Comparison of ENCODE assay signal across 33 cellular contexts in genomic region chr1:172347416-172347815, GRCh38.
"Had no signal": no experiment of that assay in that cellular context is flagged by ENCODE, and none has a peak within 500 bp of the region (broad histone marks: within the 10 kb centered on the region; RNA-seq: fewer than 3 reads in every experiment).

No MANE protein-coding gene starts in this region.

- H3K4me3 Mint-ChIP-seq: activated CD4-positive, alpha-beta memory T cell treated with anti-CD3 and anti-CD28 coated beads, Interleukin-2, amount 10 ng/mL, durations not matched to agents 7 days and 5 days; activated CD4-positive, alpha-beta T cell treated with anti-CD3 and anti-CD28 coated beads, Interleukin-2, amount 10 ng/mL, durations not matched to agents 7 days and 5 days; activated naive CD4-positive, alpha-beta T cell treated with anti-CD3 and anti-CD28 coated beads, Interleukin-2, amount 10 ng/mL, durations not matched to agents 7 days and 5 days; activated naive CD8-positive, alpha-beta T cell treated with anti-CD3 and anti-CD28 coated beads, Interleukin-2, amount 10 ng/mL, durations not matched to agents 7 days and 5 days; activated T-cell treated with anti-CD3 and anti-CD28 coated beads, Interleukin-2, amount 50 U/mL, for 24 hours; activated T-cell treated with anti-CD3 and anti-CD28 coated beads, Interleukin-2, amount 50 U/mL, for 72 hours; central memory CD8-positive, alpha-beta T cell; dendritic cell treated with granulocyte-macrophage colony-stimulating factor and Interleukin-4, amounts not matched to agents 40 ng/mL and 50 ng/mL, for 4 days; effector memory CD8-positive, alpha-beta T cell; T-helper 2 cell treated with Interferon-gamma antibody and Interleukin-4, amounts not matched to agents 5 μg/mL and 100 μg/mL, for 36 hours had no signal

- H3K27me3 ChIP-seq: ascending aorta, brain microvascular endothelial cell, esophagus muscularis mucosa, foreskin keratinocyte, gastrocnemius medialis, heart left ventricle had no signal

- H3K27me3 Mint-ChIP-seq: activated CD4-positive, alpha-beta memory T cell treated with anti-CD3 and anti-CD28 coated beads, Interleukin-2, amount 10 ng/mL, durations not matched to agents 7 days and 5 days; activated CD4-positive, alpha-beta T cell treated with anti-CD3 and anti-CD28 coated beads, Interleukin-2, amount 10 ng/mL, durations not matched to agents 7 days and 5 days; activated naive CD4-positive, alpha-beta T cell treated with anti-CD3 and anti-CD28 coated beads, Interleukin-2, amount 10 ng/mL, durations not matched to agents 7 days and 5 days; activated naive CD8-positive, alpha-beta T cell treated with anti-CD3 and anti-CD28 coated beads, Interleukin-2, amount 10 ng/mL, durations not matched to agents 7 days and 5 days; activated T-cell treated with anti-CD3 and anti-CD28 coated beads, Interleukin-2, amount 50 U/mL, for 24 hours; central memory CD8-positive, alpha-beta T cell; dendritic cell treated with granulocyte-macrophage colony-stimulating factor and Interleukin-4, amounts not matched to agents 40 ng/mL and 50 ng/mL, for 4 days; effector memory CD8-positive, alpha-beta T cell had no signal

- H3K4me3 ChIP-seq: ascending aorta, coronary artery, esophagus muscularis mucosa, gastrocnemius medialis, heart left ventricle had no signal

- H3K36me3 ChIP-seq: ascending aorta, brain microvascular endothelial cell, esophagus muscularis mucosa, gastrocnemius medialis, heart left ventricle, WERI-Rb-1 had no signal

- FAIRE-seq: bronchial epithelial cell had no signal

- ATAC-seq: activated naive CD4-positive, alpha-beta T cell treated with anti-CD3 and anti-CD28 coated beads, Interleukin-2, amount 50 U/mL, for 72 hours; activated T-cell treated with anti-CD3 and anti-CD28 coated beads, Interleukin-2, amount 50 U/mL, for 72 hours; effector memory CD8-positive, alpha-beta T cell; foreskin keratinocyte; gastrocnemius medialis; heart left ventricle had no signal

- DNase-seq: activated CD4-positive, alpha-beta memory T cell treated with anti-CD3 and anti-CD28 coated beads, Interleukin-2, amount 10 ng/mL, durations not matched to agents 7 days and 5 days; activated CD4-positive, alpha-beta T cell treated with anti-CD3 and anti-CD28 coated beads for 4 hours; activated CD4-positive, alpha-beta T cell treated with anti-CD3 and anti-CD28 coated beads, Interleukin-2, amount 10 ng/mL, durations not matched to agents 7 days and 5 days; activated CD4-positive, alpha-beta T cell treated with anti-CD3 and anti-CD28 coated beads, Interleukin-2, amount 50 U/mL, for 4 hours; activated CD4-positive, CD25-positive, alpha-beta regulatory T cell; activated CD4-positive, CD25-positive, alpha-beta regulatory T cell treated with anti-CD3 and anti-CD28 coated beads, Interleukin-2, amount 50 U/mL, for 72 hours; activated CD8-positive, alpha-beta memory T cell treated with anti-CD3 and anti-CD28 coated beads, Interleukin-2, amount 50 U/mL, for 48 hours; activated gamma-delta T cell; activated naive CD4-positive, alpha-beta T cell; activated naive CD4-positive, alpha-beta T cell treated with anti-CD3 and anti-CD28 coated beads, Interleukin-2, amount 10 ng/mL, durations not matched to agents 7 days and 5 days; activated naive CD8-positive, alpha-beta T cell treated with anti-CD3 and anti-CD28 coated beads, Interleukin-2, amount 10 ng/mL, durations not matched to agents 7 days and 5 days; activated T-cell treated with anti-CD3 and anti-CD28 coated beads for 4 hours; activated T-cell treated with anti-CD3 and anti-CD28 coated beads, Interleukin-2, amount 50 U/mL, for 24 hours; activated T-cell treated with anti-CD3 and anti-CD28 coated beads, Interleukin-2, amount 50 U/mL, for 72 hours; brain microvascular endothelial cell; effector CD4-positive, alpha-beta T cell; effector memory CD8-positive, alpha-beta T cell; erythroblast; foreskin keratinocyte; gastrocnemius medialis; glutamatergic neuron; heart left ventricle; hypothalamus; T1000; WERI-Rb-1 had no signal

- H3K27ac Mint-ChIP-seq: activated CD4-positive, alpha-beta memory T cell treated with anti-CD3 and anti-CD28 coated beads, Interleukin-2, amount 10 ng/mL, durations not matched to agents 7 days and 5 days; activated CD4-positive, alpha-beta T cell treated with anti-CD3 and anti-CD28 coated beads, Interleukin-2, amount 10 ng/mL, durations not matched to agents 7 days and 5 days; activated naive CD4-positive, alpha-beta T cell treated with anti-CD3 and anti-CD28 coated beads, Interleukin-2, amount 10 ng/mL, durations not matched to agents 7 days and 5 days; activated naive CD4-positive, alpha-beta T cell treated with anti-CD3 and anti-CD28 coated beads, Interleukin-2, amount 50 U/mL, for 72 hours; activated naive CD8-positive, alpha-beta T cell treated with anti-CD3 and anti-CD28 coated beads, Interleukin-2, amount 10 ng/mL, durations not matched to agents 7 days and 5 days; activated T-cell treated with anti-CD3 and anti-CD28 coated beads, Interleukin-2, amount 50 U/mL, for 24 hours; activated T-cell treated with anti-CD3 and anti-CD28 coated beads, Interleukin-2, amount 50 U/mL, for 72 hours; dendritic cell treated with granulocyte-macrophage colony-stimulating factor and Interleukin-4, amounts not matched to agents 40 ng/mL and 50 ng/mL, for 4 days; effector memory CD8-positive, alpha-beta T cell; T-helper 2 cell treated with Interferon-gamma antibody and Interleukin-4, amounts not matched to agents 5 μg/mL and 100 μg/mL, for 36 hours had no signal

- H3K27ac ChIP-seq: ascending aorta, brain microvascular endothelial cell, coronary artery, esophagus muscularis mucosa, foreskin keratinocyte, gastrocnemius medialis, heart left ventricle, WERI-Rb-1 had no signal

- H3K9me3 ChIP-seq: gastrocnemius medialis had no signal
